ENCODE assay signal across 17 cellular contexts in the genomic region with DNA sequence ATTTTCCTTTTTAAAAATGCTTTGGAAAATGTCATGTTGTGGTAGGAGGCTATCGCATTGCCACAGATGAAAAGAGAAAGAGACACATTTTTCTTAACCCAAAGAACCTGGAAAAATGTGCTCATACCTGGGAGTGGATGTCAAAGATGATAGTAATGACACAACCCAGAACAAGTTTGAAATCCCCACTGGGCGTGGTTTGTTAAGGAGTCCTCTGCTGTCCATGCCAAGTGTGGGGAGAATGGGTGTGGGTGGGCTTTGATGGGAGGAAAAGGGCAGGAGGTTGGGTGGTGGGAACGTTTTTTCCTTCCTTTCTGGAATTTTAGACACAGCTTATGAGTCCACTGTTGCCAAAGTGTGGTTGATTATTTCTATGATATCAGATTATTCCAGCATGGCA.
"Had no signal": no experiment of that assay in that cellular context is flagged by ENCODE, and none has a peak within 500 bp of the region (broad histone marks: within the 10 kb centered on the region; RNA-seq: fewer than 3 reads in every experiment).

No MANE protein-coding gene starts in this region.

- H3K27me3 ChIP-seq: gastroesophageal sphincter, heart left ventricle, stomach, upper lobe of left lung had no signal

- H3K4me3 ChIP-seq: gastroesophageal sphincter, heart left ventricle, left ventricle myocardium inferior, stomach, upper lobe of left lung had no signal

- H3K4me1 Mint-ChIP-seq: neural crest cell had no signal

- H3K9me3 Mint-ChIP-seq: neural crest cell had no signal

- DNase-seq: activated CD4-positive, alpha-beta T cell treated with anti-CD3 and anti-CD28 coated beads for 1 hour; activated gamma-delta T cell treated with Interleukin-2 at 50 U/mL for 16 hours; activated T-cell treated with anti-CD3 and anti-CD28 coated beads, Interleukin-2, amount 50 U/mL, for 1 hour; effector CD4-positive, alpha-beta T cell; heart left ventricle; kidney glomerular epithelial cell; left ventricle myocardium inferior; mammary epithelial cell; stimulated activated CD4-positive, alpha-beta T cell treated with anti-CD3 and anti-CD28 coated beads, Interleukin-1b, Interleukin-23, amount 100 ng/mL, for 48 hours; stomach; SW 1271; upper lobe of left lung; WERI-Rb-1 had no signal

- H3K27ac ChIP-seq: gastroesophageal sphincter, heart left ventricle, left ventricle myocardium inferior, stomach, upper lobe of left lung, WERI-Rb-1 had no signal

- H3K9me3 ChIP-seq: gastroesophageal sphincter, heart left ventricle, left ventricle myocardium inferior, stomach, upper lobe of left lung had no signal

- H3K4me3 Mint-ChIP-seq: neural crest cell had no signal

- ATAC-seq: esophagus mucosa, gastroesophageal sphincter, heart left ventricle had no signal

- H3K27me3 Mint-ChIP-seq: progenitor cell of endocrine pancreas had no signal

- H3K36me3 ChIP-seq: WERI-Rb-1 had no signal

- H3K27ac Mint-ChIP-seq: progenitor cell of endocrine pancreas had no signal
